In genomic region chr17:21098934-21099687, GRCh38 we compare ENCODE assay signal across 8 cellular contexts. TPM values are rescaled to one million over a fixed set of nuclear protein-coding genes. Genes with fewer than 3 reads are reported as not detected.
DNase-seq lines count a peak whose midpoint lies in the region; ATAC-seq and TF ChIP-seq lines count a peak whose summit lies in the region.

No MANE protein-coding gene starts in this region.

- intact Hi-C loops in Panc1 (cut with micrococcal nuclease; ENCODE audit: unreplicated experiment), result no loop called here

- no peaks in the 10 kb centered on the region for H3K36me3 Mint-ChIP-seq in nephron progenitor cell (ENCODE audit: low read depth)

- no peaks in the 10 kb centered on the region for H3K4me1 Mint-ChIP-seq in nephron progenitor cell

- H3K9me3 Mint-ChIP-seq in nephron progenitor cell, result no peaks in the 10 kb centered on the region

- H3K9me3 ChIP-seq in Panc1 (ENCODE audit: control insufficient read depth, insufficient read depth, low read depth, low read length), result no peaks in the 10 kb centered on the region
- H3K9me3 ChIP-seq in stomach smooth muscle (ENCODE audit: control insufficient read depth in 2 of 2, low read length in 2 of 2), result no peaks in the 10 kb centered on the region

- H3K36me3 ChIP-seq in Panc1 (ENCODE audit: control insufficient read depth, insufficient read depth, low read length) (no peaks in the 10 kb centered on the region; the same call in 1 of the 2 replicates), stomach smooth muscle (ENCODE audit: control insufficient read depth in 2 of 2, insufficient read depth in 2 of 2, low read length in 2 of 2) (no peaks in the 10 kb centered on the region)

- no TSS peak for BruUV-seq in Panc1 (replicated peaks; lab: Mats Ljungman, UMichigan)

- H3K27me3 Mint-ChIP-seq in nephron progenitor cell (ENCODE audit: low read depth, poor library complexity), result peaks cover 2% of the 10 kb centered on the region

- CTCF ChIA-PET in Panc1 (lab: Charles Lee), result interaction anchor here (0.5 to 1.2 kb wide), 6 partner anchors 47 to 1386 kb away, joined by 3 to 19 read pairs (median 8); partner anchors contain the start of gene USP22

- H3K4me1 ChIP-seq in Panc1 (ENCODE audit: control insufficient read depth, insufficient read depth, low read length) (no peaks in the 10 kb centered on the region), stomach smooth muscle (ENCODE audit: control insufficient read depth, insufficient read depth, low read length) (peaks cover 9% of the 10 kb centered on the region)

- peak; percentile 71 for DNase-seq in DMS79 treated with DMSO at 0.1 percent for 48 hours (lab: John Stamatoyannopoulos, UW)
- peak; percentile 90 for DNase-seq in Jurkat, Clone E6-1 (ENCODE audit: low read depth, low spot score)
- DNase-seq in Panc1 (ENCODE audit: low read depth, low spot score), result peak; percentile 55
- DNase-seq in activated T-cell treated with anti-CD3 and anti-CD28 coated beads, Interleukin-2, amount 50 U/mL, for 48 hours, result peak; percentile 81 to 83
- DNase-seq in fibroblast of peridontal ligament (ENCODE audit: extremely low read depth), result peak; percentile 60
- peak; percentile 68 for DNase-seq in nephron progenitor cell

- no peak for TF ChIP-seq CTCF in Panc1 (IDR thresholded peaks at IDR 0.05)
- TF ChIP-seq CTCF in nephron progenitor cell (IDR thresholded peaks at IDR 0.05), result no peak

- ATAC-seq in GM21723 (IDR thresholded peaks at IDR 0.05; ENCODE audit: unreplicated experiment) (peak; percentile 97), Panc1 (peak; percentile 99)

- H3K27ac Mint-ChIP-seq in nephron progenitor cell, result peak overlapping the region; percentile 99

- H3K27ac ChIP-seq in Panc1 (ENCODE audit: low read length) (peak overlapping the region; percentile 83), stomach smooth muscle (ENCODE audit: low read length) (no peak overlapping the region)

- H3K9ac ChIP-seq in stomach smooth muscle (ENCODE audit: low read length in 2 of 2), result peak overlapping the region; percentile 36 to 58

- H3K27me3 ChIP-seq in Panc1 (ENCODE audit: control insufficient read depth, insufficient read depth, low read length) (no peaks in the 10 kb centered on the region), stomach smooth muscle (ENCODE audit: control insufficient read depth in 1 of 2, insufficient read depth in 2 of 2, low read length in 2 of 2) (peaks cover 0 to 2% of the 10 kb centered on the region in 2 donors)

- peak overlapping the region; percentile 65 for H3K4me3 ChIP-seq in Jurkat, Clone E6-1 (ENCODE audit: low read length)
- peak overlapping the region; percentile 82 to 94 for H3K4me3 ChIP-seq in Panc1 (ENCODE audit: low read depth in 2 of 2, low read length in 2 of 2)
- peak overlapping the region; percentile 74 to 79 for H3K4me3 ChIP-seq in stomach smooth muscle (ENCODE audit: low read length in 2 of 2)

- peak overlapping the region; percentile 96 for H3K4me3 Mint-ChIP-seq in nephron progenitor cell

- in situ Hi-C loops in Panc1 (cut with HindIII; ENCODE audit: low pct_unique_long_range_greater_than_20kb, low sequenced_read_pairs), result no loop called here

- POLR2A ChIA-PET in Panc1 (lab: Charles Lee), result interaction anchor here (0.7 to 0.9 kb wide), 2 partner anchors 56 to 106 kb away, joined by 3 to 4 read pairs; partner anchors contain the start of gene USP22

RNA-seq across cellular contexts. Expression of gene DHRS7B, which starts 27.7 kb away (rescaled TPM):
- 29.3 TPM for polyA plus RNA-seq in Jurkat, Clone E6-1 (2012; ENCODE audit: insufficient read depth, insufficient read length)
- 9.4 TPM for total RNA-seq in Panc1 (2021; ENCODE audit: unreplicated experiment)
- 14.7 TPM for polyA plus RNA-seq in Panc1 (2012; ENCODE audit: insufficient read length)

RNA-seq across cellular contexts. Expression of gene USP22, which starts 56.3 kb away (rescaled TPM):
- polyA plus RNA-seq in Jurkat, Clone E6-1 (2012; ENCODE audit: insufficient read depth, insufficient read length), result 100 TPM
- 224 TPM for total RNA-seq in Panc1 (2021; ENCODE audit: unreplicated experiment)
- polyA plus RNA-seq in Panc1 (2012; ENCODE audit: insufficient read length), result 175 TPM
